In the genomic region with DNA sequence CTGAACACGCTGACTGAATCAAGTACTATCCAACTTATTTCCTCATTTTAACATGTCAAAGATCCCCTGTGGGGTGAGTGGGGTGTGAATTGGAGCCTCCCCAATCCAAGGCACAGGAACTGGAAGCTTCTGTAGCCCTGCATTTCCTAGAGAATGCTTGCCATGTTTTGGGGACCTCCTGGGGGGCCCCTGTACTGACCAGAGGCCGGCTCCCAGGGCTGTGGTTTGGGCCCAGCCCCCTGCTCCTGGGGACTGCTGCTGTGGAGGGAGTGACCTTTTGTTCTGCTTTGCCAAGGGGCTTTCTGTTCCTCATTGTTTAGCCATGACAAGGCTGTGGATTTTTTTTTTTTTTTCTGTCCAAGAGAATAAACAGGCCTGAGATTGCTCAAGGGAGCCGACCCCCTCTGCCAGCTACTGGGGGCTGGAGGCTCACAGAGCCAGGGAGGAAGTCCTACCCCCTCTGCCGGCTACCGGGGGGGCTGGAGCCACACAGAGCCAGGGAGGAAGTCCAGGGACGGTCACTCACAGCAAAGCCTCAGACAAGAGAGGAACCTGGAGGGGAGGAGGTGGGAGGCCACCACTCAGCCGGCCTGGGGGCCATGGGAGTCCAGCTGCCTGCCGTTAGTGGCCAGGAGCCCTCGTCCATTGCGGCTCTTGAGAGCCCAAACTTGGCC, we compare ENCODE assay signal across 8 cellular contexts.
DNase-seq lines count a peak whose midpoint lies in the region; ATAC-seq and TF ChIP-seq lines count a peak whose summit lies in the region.

No MANE protein-coding gene starts in this region.

- no peaks in the 10 kb centered on the region for H3K36me3 ChIP-seq in iPS-20b (ENCODE audit: insufficient read depth, low read depth, low read length)

- H3K9ac ChIP-seq in iPS-20b (ENCODE audit: low read depth, low read length) = peak overlapping the region; percentile 21; the same call in 1 of the 2 replicates

- no peak for ATAC-seq in GM21423 (IDR thresholded peaks at IDR 0.05; ENCODE audit: unreplicated experiment)
- no peak for ATAC-seq in HG02588 (IDR thresholded peaks at IDR 0.05; ENCODE audit: unreplicated experiment)

- H3K4me3 ChIP-seq in iPS-20b (ENCODE audit: low read length) (no peak overlapping the region), retinal pigment epithelial cell (ENCODE audit: low read length) (no peak overlapping the region)

- TF ChIP-seq CTCF in retinal pigment epithelial cell (conservative IDR thresholded peaks at IDR 0.05; ENCODE audit: low read depth, low read length) = peak; percentile 9

- peaks cover 12% of the 10 kb centered on the region; the same call in 1 of the 2 replicates for H3K4me1 ChIP-seq in iPS-20b (ENCODE audit: insufficient read depth, low read length)

- H3K27me3 ChIP-seq in iPS-20b (ENCODE audit: insufficient read depth, low read length) = no peaks in the 10 kb centered on the region

- peak; percentile 87 for DNase-seq in SIG-M5 treated with dmso at 0.1 percent for 504 hours (lab: John Stamatoyannopoulos, UW; ENCODE audit: unreplicated experiment)
- DNase-seq in SIG-M5 (lab: John Stamatoyannopoulos, UW) = no peak
- DNase-seq in retinal pigment epithelial cell (ENCODE audit: low read depth) = no peak
- no peak for DNase-seq in NCI-H2196 treated with DMSO at 0.1 percent for 48 hours (lab: John Stamatoyannopoulos, UW; ENCODE audit: unreplicated experiment)

- peak overlapping the region; percentile 15 for H3K27ac ChIP-seq in angular gyrus (ENCODE audit: low read depth, low read length)
- peak overlapping the region; percentile 71 for H3K27ac ChIP-seq in iPS-20b (ENCODE audit: low read length)

- no peaks in the 10 kb centered on the region; the same call in 1 of the 2 replicates for H3K9me3 ChIP-seq in iPS-20b (ENCODE audit: insufficient read depth, low read depth, low read length)
